16 cellular contexts compared by ENCODE assay signal in the genomic region with DNA sequence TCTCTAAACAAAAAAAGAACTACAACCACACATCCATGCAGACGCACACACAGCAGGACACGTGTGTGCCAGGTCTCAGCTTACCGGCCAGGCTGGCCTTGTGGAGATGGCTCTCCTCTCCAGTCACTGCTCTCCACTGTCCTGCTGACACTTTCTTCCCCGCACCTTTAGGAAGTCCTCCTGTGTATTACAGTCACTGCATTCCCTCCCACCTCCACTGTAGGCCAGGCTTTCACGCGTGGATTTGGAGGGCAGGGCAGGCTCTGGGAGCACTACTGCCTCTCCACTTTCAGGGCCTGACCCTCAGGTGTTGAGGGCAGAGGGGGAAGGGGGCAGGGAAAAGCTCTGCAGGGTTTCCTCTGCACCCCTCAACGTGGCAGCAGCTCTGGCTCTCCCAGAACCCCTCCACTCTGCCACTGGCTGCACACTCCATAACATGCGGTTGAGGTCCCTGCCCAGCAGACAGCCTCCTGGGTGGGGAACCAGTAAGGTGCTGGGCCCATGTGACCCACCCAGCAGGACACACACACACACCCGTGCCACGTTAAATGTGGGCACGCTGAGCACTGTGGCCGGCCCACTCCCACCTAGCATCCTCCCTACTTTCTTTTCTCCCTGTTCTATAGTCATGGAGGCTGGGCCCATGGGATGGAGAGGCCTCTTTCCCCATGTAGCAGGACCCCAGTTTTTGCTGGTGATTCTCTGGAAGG.
DNase-seq lines count a peak whose midpoint lies in the region; ATAC-seq, FAIRE-seq and TF ChIP-seq lines count a peak whose summit lies in the region.
"Had no signal": no experiment of that assay in that cellular context is flagged by ENCODE, and none has a peak within 500 bp of the region (broad histone marks: within the 10 kb centered on the region; RNA-seq: fewer than 3 reads in every experiment).

No MANE protein-coding gene starts in this region.

- H3K27me3 Mint-ChIP-seq in neural progenitor cell (ENCODE audit: insufficient read depth, low read depth) = peaks cover 7% of the 10 kb centered on the region
- H3K27me3 Mint-ChIP-seq: CD4-positive, alpha-beta T cell had no signal

- H3K9me3 Mint-ChIP-seq in neural progenitor cell = no peaks in the 10 kb centered on the region
- H3K9me3 Mint-ChIP-seq: CD4-positive, alpha-beta T cell; H9 had no signal

- H3K9ac ChIP-seq in neural progenitor cell = no peak overlapping the region

- H3K27me3 ChIP-seq in H7 (ENCODE audit: control insufficient read depth, insufficient read depth, low read length) (no peaks in the 10 kb centered on the region), adrenal gland (no peaks in the 10 kb centered on the region), neural progenitor cell (no peaks in the 10 kb centered on the region), stomach (no peaks in the 10 kb centered on the region)
- H3K27me3 ChIP-seq: BE2C, MG63 had no signal

- no peak for ATAC-seq in HG02938 (IDR thresholded peaks at IDR 0.05; ENCODE audit: unreplicated experiment)

- FAIRE-seq in RCC 7860 (lab: Jason Lieb, UNC) = no peak

- H3K4me3 ChIP-seq in H7 (ENCODE audit: insufficient read depth, low read depth, low read length) = no peak overlapping the region
- no peak overlapping the region for H3K4me3 ChIP-seq in adrenal gland
- no peak overlapping the region for H3K4me3 ChIP-seq in neural progenitor cell
- no peak overlapping the region for H3K4me3 ChIP-seq in stomach
- H3K4me3 ChIP-seq: MG63 had no signal

- H3K36me3 ChIP-seq in H7 (replicated peaks; ENCODE audit: control insufficient read depth, insufficient read depth, low read length) (no peaks in the 10 kb centered on the region), adrenal gland (replicated peaks in 1 of 2) (no peaks in the 10 kb centered on the region), neural progenitor cell (no peaks in the 10 kb centered on the region), stomach (no peaks in the 10 kb centered on the region)
- H3K36me3 ChIP-seq: MG63 had no signal

- H3F3A ChIP-seq in neural progenitor cell (ENCODE audit: low read depth) = peaks cover under 1% of the 10 kb centered on the region

- peak; percentile 10 for DNase-seq in H7
- DNase-seq in adrenal gland = peak in 4 of 7 donors; percentile 7 to 46 (median 11)
- DNase-seq in neural progenitor cell (ENCODE audit: low spot score) = no peak
- DNase-seq in stomach = peak; percentile 10
- DNase-seq in activated gamma-delta T cell (lab: John Stamatoyannopoulos, UW) = no peak
- DNase-seq in RCC 7860 (ENCODE audit: low spot score) = no peak
- DNase-seq: Calu3, H9, MG63, NCI-H1092, NCI-H2081 treated with DMSO at 0.1 percent for 48 hours, NCI-H510A treated with DMSO at 0.1 percent for 48 hours, NCI-H82 had no signal

- H3K4me1 Mint-ChIP-seq in neural progenitor cell = peaks cover 60% of the 10 kb centered on the region
- H3K4me1 Mint-ChIP-seq: H9 had no signal

- WGBS in adrenal gland, 4 donors = 93 to 96% (median 95%) methylated on average over 10 to 12 of the region's 12 CpGs
- 87 to 99% (median 92%) methylated on average over 12 of the region's 12 CpGs for WGBS in stomach, 5 donors

- H3K79me2 ChIP-seq in neural progenitor cell (ENCODE audit: low read depth) = no peaks in the 10 kb centered on the region

- peaks cover 0 to 19% of the 10 kb centered on the region in 2 donors for H3K4me1 ChIP-seq in adrenal gland (replicated peaks in 1 of 2)
- peaks cover 1% of the 10 kb centered on the region for H3K4me1 ChIP-seq in neural progenitor cell
- H3K4me1 ChIP-seq in stomach = peaks cover 31 to 44% (median 37%) of the 10 kb centered on the region in 4 donors

- no peak for TF ChIP-seq POLR2A in adrenal gland (IDR thresholded peaks at IDR 0.05)
- TF ChIP-seq POLR2A in stomach (IDR thresholded peaks at IDR 0.05) = no peak

- no peak overlapping the region for H2AFZ ChIP-seq in neural progenitor cell (replicated peaks)

- TF ChIP-seq CTCF in adrenal gland (IDR thresholded peaks at IDR 0.05) (no peak), neural progenitor cell (IDR thresholded peaks at IDR 0.05) (no peak), stomach (IDR thresholded peaks at IDR 0.05) (no peak)

- intact Hi-C loops in adrenal gland (cut with DNase I) = loop anchor here (10.0 kb wide), 2 partner anchors 559 to 569 kb away; no protein-coding TSS in a partner anchor
- intact Hi-C loops in stomach (cut with DNase I; ENCODE audit: low total_unique reads) = loop anchor here (10.0 kb wide), 1 partner anchor 569 kb away; no protein-coding TSS in a partner anchor

- peaks cover 27% of the 10 kb centered on the region for H3K36me3 Mint-ChIP-seq in neural progenitor cell

- TF ChIP-seq EP300 in stomach (IDR thresholded peaks at IDR 0.05) = no peak

- no peaks in the 10 kb centered on the region for H3K9me3 ChIP-seq in adrenal gland (replicated peaks in 1 of 3)
- no peaks in the 10 kb centered on the region for H3K9me3 ChIP-seq in neural progenitor cell (ENCODE audit: low read depth)
- H3K9me3 ChIP-seq in stomach = no peaks in the 10 kb centered on the region
- H3K9me3 ChIP-seq: BE2C, MG63 had no signal

- H3K27ac Mint-ChIP-seq in neural progenitor cell = peak overlapping the region; percentile 74
- H3K27ac Mint-ChIP-seq: CD4-positive, alpha-beta T cell; H9 had no signal

- H3K4me2 ChIP-seq in neural progenitor cell = no peak overlapping the region

- H4K20me1 ChIP-seq in neural progenitor cell (ENCODE audit: low read depth) = no peaks in the 10 kb centered on the region

- H3K27ac ChIP-seq in adrenal gland (no peak overlapping the region), neural progenitor cell (no peak overlapping the region), stomach (no peak overlapping the region)

- no peak overlapping the region for H3K4me3 Mint-ChIP-seq in neural progenitor cell
- H3K4me3 Mint-ChIP-seq: CD4-positive, alpha-beta T cell; H9 had no signal

Comparison
In these comparisons a context has a peak if more than half of its experiments do, and no peak if none do; other contexts are left out.
1. DNase-seq: peak in H7 (single experiment), adrenal gland (4 of 7) and stomach (single experiment); none in neural progenitor cell (single experiment), activated gamma-delta T cell (single experiment) and RCC 7860 (single experiment).